In the genomic region with DNA sequence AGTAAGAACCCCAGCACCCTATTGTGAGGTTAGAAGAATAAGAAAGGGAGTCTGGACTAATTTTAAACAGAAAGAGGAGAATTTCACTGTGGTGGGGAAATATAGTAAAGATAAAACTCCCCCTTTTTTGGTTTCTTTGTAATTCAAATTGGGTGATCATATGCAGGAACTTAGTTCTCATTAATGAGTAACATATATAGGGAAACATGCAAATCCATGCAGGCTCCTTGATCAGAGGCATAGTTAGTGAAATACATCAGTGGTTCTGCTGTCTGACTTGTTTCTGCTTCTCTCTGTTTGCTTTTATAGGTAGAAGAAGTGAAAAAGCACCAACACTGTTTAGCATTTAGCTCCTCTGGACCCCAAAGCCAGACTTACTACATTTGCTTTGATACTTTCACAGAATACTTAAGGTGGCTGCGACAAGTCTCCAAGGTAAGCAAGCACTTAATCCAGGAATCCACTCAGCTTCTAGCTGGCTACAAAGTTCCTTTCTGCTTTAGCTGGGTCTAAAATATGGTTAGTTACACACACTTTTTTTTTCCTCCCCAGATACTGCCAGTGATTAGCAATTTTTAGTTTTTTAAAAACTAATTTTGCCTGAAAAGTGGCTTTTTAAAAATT, we compare ENCODE assay signal across 10 cellular contexts.
DNase-seq lines count a peak whose midpoint lies in the region; ATAC-seq and TF ChIP-seq lines count a peak whose summit lies in the region.
"Had no signal": no experiment of that assay in that cellular context is flagged by ENCODE, and none has a peak within 500 bp of the region (broad histone marks: within the 10 kb centered on the region; RNA-seq: fewer than 3 reads in every experiment).

No MANE protein-coding gene starts in this region.

- peaks cover 0 to 1% (median 0%) of the 10 kb centered on the region in 11 donors for H3K9me3 Mint-ChIP-seq in naive thymus-derived CD4-positive, alpha-beta T cell

- POLR2A ChIA-PET in HEK293T (lab: Yijun Ruan, JAX) = no interaction called here
- POLR2A ChIA-PET in naive thymus-derived CD4-positive, alpha-beta T cell (lab: Charles Lee) = no interaction called here

- no peak overlapping the region for H3K4me3 ChIP-seq in GM12865 (ENCODE audit: low read depth, low read length)
- no peak overlapping the region for H3K4me3 ChIP-seq in naive thymus-derived CD4-positive, alpha-beta T cell (ENCODE audit: low read length)

- CTCF ChIA-PET in HEK293T (lab: Yijun Ruan, JAX) = no interaction called here
- CTCF ChIA-PET in naive thymus-derived CD4-positive, alpha-beta T cell (lab: Charles Lee) = no interaction called here

- H3K36me3 ChIP-seq in naive thymus-derived CD4-positive, alpha-beta T cell (ENCODE audit: control insufficient read depth in 2 of 3, insufficient read depth in 3 of 3, low read length in 3 of 3) = no peaks in the 10 kb centered on the region

- TF ChIP-seq CTCF in GM12865 (IDR thresholded peaks at IDR 0.05; ENCODE audit: insufficient read depth, low read depth, low read length, missing control alignments) = no peak

- peaks cover 0 to 15% (median 0%) of the 10 kb centered on the region in 7 donors for H3K4me1 Mint-ChIP-seq in naive thymus-derived CD4-positive, alpha-beta T cell

- intact Hi-C loops in naive thymus-derived CD4-positive, alpha-beta T cell (cut with micrococcal nuclease) = no loop called here

- no peaks in the 10 kb centered on the region for H3K9me3 ChIP-seq in naive thymus-derived CD4-positive, alpha-beta T cell (ENCODE audit: control insufficient read depth in 2 of 3, low read length in 3 of 3)

- DNase-seq in GM12865 (ENCODE audit: low read depth) (peak; percentile 40), NCI-H526 treated with DMSO at 0.1 percent for 48 hours (lab: John Stamatoyannopoulos, UW) (peak; percentile 72), HEK293T (ENCODE audit: extremely low spot score) (no peak)
- no peak for DNase-seq in naive thymus-derived CD4-positive, alpha-beta T cell
- no peak for DNase-seq in stimulated activated CD8-positive, alpha-beta memory T cell treated with anti-CD3 and anti-CD28 coated beads, Interleukin-4, amount 100 ng/mL, for 48 hours
- no peak for DNase-seq in activated CD4-positive, CD25-positive, alpha-beta regulatory T cell (lab: John Stamatoyannopoulos, UW)
- DNase-seq: stimulated activated CD4-positive, alpha-beta T cell treated with anti-CD3 and anti-CD28 coated beads, Interleukin-4, amount 100 ng/mL, for 24 hours had no signal

- peaks cover 0 to 10% (median 3%) of the 10 kb centered on the region in 5 donors for H3K36me3 Mint-ChIP-seq in naive thymus-derived CD4-positive, alpha-beta T cell

- H3K27ac ChIP-seq in naive thymus-derived CD4-positive, alpha-beta T cell (ENCODE audit: low read depth, low read length) = no peak overlapping the region

- H3K27me3 Mint-ChIP-seq in naive thymus-derived CD4-positive, alpha-beta T cell = no peaks in the 10 kb centered on the region
- H3K27me3 Mint-ChIP-seq: B cell had no signal

- no peak overlapping the region for H3K27ac Mint-ChIP-seq in naive thymus-derived CD4-positive, alpha-beta T cell
- H3K27ac Mint-ChIP-seq: B cell had no signal

- no peaks in the 10 kb centered on the region for H3K27me3 ChIP-seq in naive thymus-derived CD4-positive, alpha-beta T cell (ENCODE audit: control insufficient read depth in 2 of 2, insufficient read depth in 2 of 2, low read length in 2 of 2)

- no peaks in the 10 kb centered on the region for H3K4me1 ChIP-seq in naive thymus-derived CD4-positive, alpha-beta T cell (ENCODE audit: control insufficient read depth in 2 of 2, insufficient read depth in 2 of 2, low read length in 2 of 2)

- ATAC-seq in GM19438 (IDR thresholded peaks at IDR 0.05; ENCODE audit: low read depth, unreplicated experiment) (peak; percentile 82), HG02943 (IDR thresholded peaks at IDR 0.05; ENCODE audit: low read depth, unreplicated experiment) (peak; percentile 74)
- ATAC-seq in naive thymus-derived CD4-positive, alpha-beta T cell = no peak

- no peak overlapping the region for H3K4me3 Mint-ChIP-seq in naive thymus-derived CD4-positive, alpha-beta T cell
- H3K4me3 Mint-ChIP-seq: B cell had no signal

TF ChIP-seq in HEK293T, 16 proteins besides CTCF, POLR2A, EP300 and RAD21:
- TF ChIP-seq, protein P1, sequence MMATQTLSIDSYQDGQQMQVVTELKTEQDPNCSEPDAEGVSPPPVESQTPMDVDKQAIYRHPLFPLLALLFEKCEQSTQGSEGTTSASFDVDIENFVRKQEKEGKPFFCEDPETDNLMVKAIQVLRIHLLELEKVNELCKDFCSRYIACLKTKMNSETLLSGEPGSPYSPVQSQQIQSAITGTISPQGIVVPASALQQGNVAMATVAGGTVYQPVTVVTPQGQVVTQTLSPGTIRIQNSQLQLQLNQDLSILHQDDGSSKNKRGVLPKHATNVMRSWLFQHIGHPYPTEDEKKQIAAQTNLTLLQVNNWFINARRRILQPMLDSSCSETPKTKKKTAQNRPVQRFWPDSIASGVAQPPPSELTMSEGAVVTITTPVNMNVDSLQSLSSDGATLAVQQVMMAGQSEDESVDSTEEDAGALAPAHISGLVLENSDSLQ (IDR thresholded peaks at IDR 0.05) = no peak
- TF ChIP-seq ARNT (IDR thresholded peaks at IDR 0.05) = no peak
- no peak for TF ChIP-seq CTBP1 (IDR thresholded peaks at IDR 0.05; ENCODE audit: borderline replicate concordance)
- TF ChIP-seq ZNF384 (IDR thresholded peaks at IDR 0.05) = no peak
- no peak for TF ChIP-seq TARDBP (IDR thresholded peaks at IDR 0.05)
- TF ChIP-seq L3MBTL2 (conservative IDR thresholded peaks at IDR 0.05) = no peak
- no peak for TF ChIP-seq FOXM1 (IDR thresholded peaks at IDR 0.05; ENCODE audit: borderline replicate concordance)
- no peak for TF ChIP-seq FOXA1 (IDR thresholded peaks at IDR 0.05)
- TF ChIP-seq SP1 (IDR thresholded peaks at IDR 0.05) = no peak
- TF ChIP-seq FOXK2 (IDR thresholded peaks at IDR 0.05) = no peak
- TF ChIP-seq LEF1 (IDR thresholded peaks at IDR 0.05; ENCODE audit: borderline replicate concordance) = no peak
- no peak for TF ChIP-seq HDGF (IDR thresholded peaks at IDR 0.05; ENCODE audit: borderline replicate concordance)
- no peak for TF ChIP-seq NFRKB (IDR thresholded peaks at IDR 0.05)
- no peak for TF ChIP-seq ELF4 (IDR thresholded peaks at IDR 0.05)
- no peak for TF ChIP-seq SUZ12 (IDR thresholded peaks at IDR 0.05)
- no peak for TF ChIP-seq BHLHE40 (IDR thresholded peaks at IDR 0.05; ENCODE audit: borderline replicate concordance)

Comparison
In these comparisons a context has a peak if more than half of its experiments do, and no peak if none do; other contexts are left out.
1. DNase-seq: peak in GM12865 (single experiment) and NCI-H526 treated with DMSO at 0.1 percent for 48 hours (single experiment); none in HEK293T (single experiment), naive thymus-derived CD4-positive, alpha-beta T cell (0 of 9), stimulated activated CD8-positive, alpha-beta memory T cell treated with anti-CD3 and anti-CD28 coated beads, Interleukin-4, amount 100 ng/mL, for 48 hours (single experiment) and activated CD4-positive, CD25-positive, alpha-beta regulatory T cell (0 of 4).